8 cellular contexts compared by ENCODE assay signal in genomic region chr6:90610291-90610670, GRCh38. TPM values are rescaled to one million over a fixed set of nuclear protein-coding genes. Genes with fewer than 3 reads are reported as not detected.
A peak's percentile ranks its signal among the peaks of the same experiment; 100 is the strongest.
DNase-seq lines count a peak whose midpoint lies in the region; ATAC-seq and TF ChIP-seq lines count a peak whose summit lies in the region.

No MANE protein-coding gene starts in this region.

- TF ChIP-seq POLR2A in adrenal gland (IDR thresholded peaks at IDR 0.05): no peak

- peaks cover 12 to 16% (median 16%) of the 10 kb centered on the region in 3 donors for H3K4me1 Mint-ChIP-seq in naive B cell

- intact Hi-C loops in dorsolateral prefrontal cortex (cut with DNase I): loop anchor here in 1 of 2 donors (1.0 kb wide), 1 partner anchor 251 kb away; no protein-coding TSS in a partner anchor
- intact Hi-C loops in adrenal gland (cut with DNase I): no loop called here

- 9 to 17% (median 14%) methylated on average over 19 of the region's 19 CpGs for WGBS in adrenal gland, 4 donors

- peaks cover 6 to 14% of the 10 kb centered on the region in 2 donors for H3K4me1 ChIP-seq in adrenal gland (replicated peaks in 1 of 2)

- H3K9me3 Mint-ChIP-seq in naive B cell: peaks cover 0 to 2% (median 0%) of the 10 kb centered on the region in 7 donors

- H3K4me3 ChIP-seq in dorsolateral prefrontal cortex (peak overlapping the region; percentile 54 to 86 (median 72)), adrenal gland (peak overlapping the region in 1 of 4 donors; percentile 71)

- DNase-seq in GM03348 (ENCODE audit: low spot score): peak; percentile 8
- peak; percentile 56 for DNase-seq in NCI-H748 (lab: John Stamatoyannopoulos, UW; ENCODE audit: unreplicated experiment)
- peak in 4 of 10 donors; percentile 12 to 50 (median 40) for DNase-seq in dorsolateral prefrontal cortex
- peak; percentile 0 for DNase-seq in naive B cell
- DNase-seq in stimulated activated CD4-positive, alpha-beta T cell treated with anti-CD3 and anti-CD28 coated beads, Interleukin-12 subunit alpha, Interleukin-12 subunit beta, amount 100 ng/mL, for 4 hours: no peak
- no peak for DNase-seq in effector CD4-positive, alpha-beta T cell
- no peak for DNase-seq in adrenal gland

- no peaks in the 10 kb centered on the region for H3K36me3 Mint-ChIP-seq in naive B cell

- H3K27ac ChIP-seq in dorsolateral prefrontal cortex (peak overlapping the region in 57 of 59 donors; percentile 54 to 97 (median 91)), adrenal gland (peak overlapping the region in 1 of 5 donors; percentile 53)

- peaks cover 34 to 49% (median 36%) of the 10 kb centered on the region in 3 donors for H3K27me3 Mint-ChIP-seq in naive B cell

- peak overlapping the region in 4 of 6 donors; percentile 0 to 70 (median 18) for H3K27ac Mint-ChIP-seq in naive B cell

- H3K36me3 ChIP-seq in adrenal gland (replicated peaks in 1 of 2): no peaks in the 10 kb centered on the region

- H3K27me3 ChIP-seq in dorsolateral prefrontal cortex (peaks cover 0 to 8% (median 0%) of the 10 kb centered on the region in 45 donors), adrenal gland (peaks cover 50% of the 10 kb centered on the region)

- ATAC-seq in naive B cell (ENCODE audit: low read depth in 2 of 2): no peak
- no peak for ATAC-seq in GM18868 (IDR thresholded peaks at IDR 0.05; ENCODE audit: unreplicated experiment)

- H3K4me3 Mint-ChIP-seq in naive B cell: peak overlapping the region; percentile 82 to 96 (median 90)

- TF ChIP-seq CTCF in dorsolateral prefrontal cortex (IDR thresholded peaks at IDR 0.05 in 54 of 56, conservative IDR thresholded peaks at IDR 0.05 in 2 of 56; ENCODE audit: low read depth in 1 of 56, partially characterized antibody in 56 of 56) (no peak), adrenal gland (IDR thresholded peaks at IDR 0.05) (no peak)

- H3K9me3 ChIP-seq in adrenal gland (replicated peaks in 1 of 3): no peaks in the 10 kb centered on the region

RNA-seq across cellular contexts. Expression of gene MAP3K7, which starts 23.4 kb away (rescaled TPM):
- 10 to 100 TPM; 23.8 to 46.7 (median 36.9) TPM for total RNA-seq in dorsolateral prefrontal cortex
- polyA plus RNA-seq in naive B cell (ENCODE audit: low read depth in 6 of 6): 10 to 100 TPM; 20.3 to 25.2 (median 21.3) TPM
- 10 to 100 TPM; 14.4 to 35.1 (median 21.1) TPM for total RNA-seq in adrenal gland
- polyA plus RNA-seq in adrenal gland: 10 to 100 TPM; 15.7 to 29.9 (median 20.7) TPM

Comparison
In these comparisons a context has a peak if more than half of its experiments do, and no peak if none do; other contexts are left out.
1. DNase-seq: peak in GM03348 (single experiment), NCI-H748 (single experiment) and naive B cell (single experiment); none in stimulated activated CD4-positive, alpha-beta T cell treated with anti-CD3 and anti-CD28 coated beads, Interleukin-12 subunit alpha, Interleukin-12 subunit beta, amount 100 ng/mL, for 4 hours (single experiment), effector CD4-positive, alpha-beta T cell (single experiment) and adrenal gland (0 of 7).